In genomic region chr11:66011239-66011784, GRCh38 we compare ENCODE assay signal across 12 cellular contexts. TPM values are rescaled to one million over a fixed set of nuclear protein-coding genes. Genes with fewer than 3 reads are reported as not detected.
DNase-seq lines count a peak whose midpoint lies in the region; ATAC-seq, FAIRE-seq and TF ChIP-seq lines count a peak whose summit lies in the region.
"Had no signal": no experiment of that assay in that cellular context is flagged by ENCODE, and none has a peak within 500 bp of the region (broad histone marks: within the 10 kb centered on the region; RNA-seq: fewer than 3 reads in every experiment).

No MANE protein-coding gene starts in this region.

- TF ChIP-seq CTCF in pancreas (IDR thresholded peaks at IDR 0.05) (no peak), testis (IDR thresholded peaks at IDR 0.05) (no peak)

- H3K27ac ChIP-seq in esophagus (ENCODE audit: low read depth in 2 of 2, low read length in 1 of 2) (peak overlapping the region; percentile 85 to 90), pancreas (peak overlapping the region in 1 of 4 donors; percentile 33), testis (no peak overlapping the region)

- no peaks in the 10 kb centered on the region for H3K9me3 ChIP-seq in esophagus (ENCODE audit: control insufficient read depth in 2 of 2, insufficient read depth in 1 of 2, low read depth in 1 of 2, low read length in 1 of 2)
- no peaks in the 10 kb centered on the region for H3K9me3 ChIP-seq in pancreas
- H3K9me3 ChIP-seq in testis: no peaks in the 10 kb centered on the region

- peak; percentile 52 for DNase-seq in DMS53 treated with DMSO at 0.1 percent for 48 hours (lab: John Stamatoyannopoulos, UW; ENCODE audit: unreplicated experiment)
- peak; percentile 89 for DNase-seq in M059J (ENCODE audit: low read depth)
- peak in 2 of 6 donors; percentile 29 to 51 for DNase-seq in pancreas
- no peak for DNase-seq in testis
- DNase-seq in SW 1271 (lab: John Stamatoyannopoulos, UW): no peak
- DNase-seq: activated CD8-positive, alpha-beta memory T cell treated with anti-CD3 and anti-CD28 coated beads, Interleukin-2, amount 50 U/mL, for 4 hours; CD4-positive, alpha-beta T cell; central memory CD4-positive, alpha-beta T cell; T-helper 17 cell had no signal

- FAIRE-seq in pancreas (lab: Jason Lieb, UNC): no peak

- peaks cover 2 to 3% of the 10 kb centered on the region in 2 donors for H3K4me1 ChIP-seq in esophagus (ENCODE audit: control insufficient read depth in 2 of 2, insufficient read depth in 2 of 2, low read length in 1 of 2)
- H3K4me1 ChIP-seq in pancreas: no peaks in the 10 kb centered on the region
- H3K4me1 ChIP-seq in testis: peaks cover 11% of the 10 kb centered on the region

- ATAC-seq in pancreas (peak; percentile 49 to 83 (median 62)), GM19023 (IDR thresholded peaks at IDR 0.05; ENCODE audit: unreplicated experiment) (no peak), HG03378 (IDR thresholded peaks at IDR 0.05; ENCODE audit: unreplicated experiment) (no peak)

- 43 to 48% methylated on average over 12 to 14 of the region's 14 CpGs for WGBS in esophagus, 2 donors
- 28 to 43% methylated on average over 14 of the region's 14 CpGs for WGBS in pancreas, 2 donors
- WGBS in testis, 2 donors: 40 to 42% methylated on average over 11 to 14 of the region's 14 CpGs

- H3K27me3 ChIP-seq in esophagus (ENCODE audit: control insufficient read depth in 1 of 2, insufficient read depth in 2 of 2, low read length in 2 of 2) (no peaks in the 10 kb centered on the region), pancreas (peaks cover 0 to 4% (median 0%) of the 10 kb centered on the region in 4 donors), testis (no peaks in the 10 kb centered on the region)

- H3K36me3 ChIP-seq in esophagus (ENCODE audit: control insufficient read depth in 2 of 2, insufficient read depth in 2 of 2, low read length in 1 of 2) (no peaks in the 10 kb centered on the region), pancreas (no peaks in the 10 kb centered on the region), testis (ENCODE audit: low read depth, missing control alignments) (no peaks in the 10 kb centered on the region)

- peak overlapping the region; percentile 42 to 46 for H3K4me3 ChIP-seq in esophagus (ENCODE audit: low read depth in 1 of 2, low read length in 2 of 2)
- no peak overlapping the region for H3K4me3 ChIP-seq in pancreas
- peak overlapping the region in 1 of 2 donors; percentile 5 for H3K4me3 ChIP-seq in testis

- intact Hi-C loops in pancreas (cut with DNase I): no loop called here
- intact Hi-C loops in testis (cut with DNase I; ENCODE audit: low total_unique reads): no loop called here

- no peak for TF ChIP-seq POLR2A in testis (IDR thresholded peaks at IDR 0.05)

RNA-seq across cellular contexts. Expression of gene CST6, which starts 0.5 kb away (rescaled TPM):
- total RNA-seq in M059J (2014; rRNA removed; shearing (Covaris generic)): 0.20 TPM in 1 of 2 replicates, not detected in the other
- polyA plus RNA-seq in esophagus (10 to 100 TPM; 36.1 to 66.5 TPM), pancreas (under 1 TPM in 1 of 2 donors, not detected in 1; 0.80 TPM), testis (ENCODE audit: insufficient read depth, low read depth, low replicate concordance) (3.0 TPM)
- total RNA-seq in pancreas (under 1 TPM in 3 of 6 donors, not detected in 3; 0.22 to 0.94 (median 0.64) TPM), testis (10 to 100 TPM in 1 of 2 donors, 1 to 10 TPM in 1; 6.6 to 11.9 TPM)
- total RNA-seq: CD4-positive, alpha-beta T cell; T-helper 17 cell had no signal

RNA-seq across cellular contexts. Expression of gene BANF1, which starts 9.0 kb away (rescaled TPM):
- 97.1 and 106 TPM in 2 replicates for total RNA-seq in M059J (2014; rRNA removed; shearing (Covaris generic))
- polyA plus RNA-seq in esophagus: 100 to 1,000 TPM; 142 to 246 TPM
- total RNA-seq in pancreas: 10 to 100 TPM; 47.5 to 99.0 (median 77.4) TPM
- polyA plus RNA-seq in pancreas: 100 to 1,000 TPM; 107 to 146 TPM
- total RNA-seq in testis: 100 to 1,000 TPM; 105 to 133 TPM
- 193 TPM for polyA plus RNA-seq in testis (ENCODE audit: insufficient read depth, low read depth, low replicate concordance)

RNA-seq across cellular contexts. Expression of gene EIF1AD, which starts 9.4 kb away (rescaled TPM):
- 46.0 and 46.9 TPM in 2 replicates for total RNA-seq in M059J (2014; rRNA removed; shearing (Covaris generic))
- 10 to 100 TPM; 13.6 to 17.8 TPM for polyA plus RNA-seq in esophagus
- total RNA-seq in pancreas: 10 to 100 TPM in 5 of 6 donors, 1 to 10 TPM in 1; 9.5 to 16.0 (median 12.2) TPM
- 10 to 100 TPM; 11.6 to 14.0 TPM for polyA plus RNA-seq in pancreas
- total RNA-seq in testis: 10 to 100 TPM; 43.2 to 46.5 TPM
- 42.5 TPM for polyA plus RNA-seq in testis (ENCODE audit: insufficient read depth, low read depth, low replicate concordance)

RNA-seq across cellular contexts. Expression of gene CATSPER1, which starts 15.0 kb away (rescaled TPM):
- 1.6 TPM in 2 replicates for total RNA-seq in M059J (2014; rRNA removed; shearing (Covaris generic))
- polyA plus RNA-seq in esophagus (under 1 TPM; 0.05 to 0.06 TPM), pancreas (under 1 TPM; 0.27 to 0.38 TPM), testis (ENCODE audit: insufficient read depth, low read depth, low replicate concordance) (33.7 TPM)
- total RNA-seq in pancreas (under 1 TPM in 2 of 6 donors, not detected in 4; 0.06 to 0.41 TPM), testis (10 to 100 TPM in 1 of 2 donors, 1 to 10 TPM in 1; 8.9 to 12.5 TPM)
- total RNA-seq: CD4-positive, alpha-beta T cell; T-helper 17 cell had no signal

RNA-seq across cellular contexts. Expression of gene GAL3ST3, which starts 37.6 kb away (rescaled TPM):
- not detected in 2 replicates for total RNA-seq in M059J (2014; rRNA removed; shearing (Covaris generic))
- under 1 TPM in 1 of 2 donors, not detected in 1; 0.01 TPM for polyA plus RNA-seq in esophagus
- under 1 TPM in 5 of 6 donors, not detected in 1; 0.20 to 0.83 (median 0.43) TPM for total RNA-seq in pancreas
- polyA plus RNA-seq in pancreas: 1 to 10 TPM in 1 of 2 donors, under 1 TPM in 1; 0.27 to 1.8 TPM
- total RNA-seq in testis: 1 to 10 TPM; 2.0 to 4.0 TPM
- 0.84 TPM for polyA plus RNA-seq in testis (ENCODE audit: insufficient read depth, low read depth, low replicate concordance)
- total RNA-seq: CD4-positive, alpha-beta T cell; T-helper 17 cell had no signal

Comparison
In these comparisons a context has a peak if more than half of its experiments do, and no peak if none do; other contexts are left out.
1. DNase-seq: peak in DMS53 treated with DMSO at 0.1 percent for 48 hours (single experiment) and M059J (single experiment); none in testis (single experiment) and SW 1271 (0 of 2).
2. H3K27ac ChIP-seq: peak in esophagus (2 of 2); none in testis (0 of 2).
3. H3K4me3 ChIP-seq: peak in esophagus (2 of 2); none in pancreas (0 of 4).
4. ATAC-seq: peak in pancreas (4 of 4); none in GM19023 (single experiment) and HG03378 (single experiment).